In genomic region chr16:89194340-89195311, GRCh38 we compare ENCODE assay signal across 28 cellular contexts. TPM values are rescaled to one million over a fixed set of nuclear protein-coding genes. Genes with fewer than 3 reads are reported as not detected.
DNase-seq lines count a peak whose midpoint lies in the region; ATAC-seq and TF ChIP-seq lines count a peak whose summit lies in the region.
"Had no signal": no experiment of that assay in that cellular context is flagged by ENCODE, and none has a peak within 500 bp of the region (broad histone marks: within the 10 kb centered on the region; RNA-seq: fewer than 3 reads in every experiment).

No MANE protein-coding gene starts in this region.

- H2AFZ ChIP-seq in SK-N-SH (ENCODE audit: low read depth): no peak overlapping the region
- H2AFZ ChIP-seq: GM23338, parathyroid adenoma had no signal

- no peak overlapping the region for H3K56ac ChIP-seq in mesendoderm (ENCODE audit: low read length)

- no peak overlapping the region for H2BK5ac ChIP-seq in mesendoderm (ENCODE audit: low read length)

- 93% methylated on average over 22 of the region's 45 CpGs for WGBS in SK-N-SH (ENCODE audit: low lambda C conversion rate)
- WGBS in endodermal cell (ENCODE audit: insufficient coverage in 1 of 2, insufficient read length in 1 of 2), 2 experiments: 93 to 94% methylated on average over 36 to 45 of the region's 45 CpGs
- 84 to 88% (median 86%) methylated on average over 40 to 45 of the region's 45 CpGs for WGBS in ovary, 3 donors
- no CpG with 5 or more reads among the region's 45 CpGs for WGBS in mesendoderm (ENCODE audit: extremely low coverage, insufficient coverage, low lambda C conversion rate)

- H2BK15ac ChIP-seq in mesendoderm (replicated peaks; ENCODE audit: low read depth): no peak overlapping the region

- H3K9me2 ChIP-seq in SK-N-SH: no peaks in the 10 kb centered on the region

- H3K36me3 Mint-ChIP-seq in endodermal cell (ENCODE audit: low read depth): no peaks in the 10 kb centered on the region
- H3K36me3 Mint-ChIP-seq: activated naive CD4-positive, alpha-beta T cell treated with anti-CD3 and anti-CD28 coated beads, Interleukin-2, amount 50 U/mL, for 72 hours; naive thymus-derived CD4-positive, alpha-beta T cell had no signal

- H4K20me1 ChIP-seq in SK-N-SH (ENCODE audit: insufficient read depth): no peaks in the 10 kb centered on the region

- DNase-seq in SK-N-SH (peak; percentile 19), GM06990 (ENCODE audit: extremely low read depth, insufficient read length) (peak; percentile 6), endodermal cell (peak; percentile 45), ovary (peak in 3 of 5 donors; percentile 21 to 39 (median 36)), NCI-H1417 treated with DMSO at 0.1 percent for 48 hours (lab: John Stamatoyannopoulos, UW) (no peak), mesendoderm (no peak)
- DNase-seq in stimulated activated CD4-positive, alpha-beta T cell treated with anti-CD3 and anti-CD28 coated beads, Interleukin-4, amount 100 ng/mL, for 1 hour: no peak
- DNase-seq: activated CD4-positive, alpha-beta T cell treated with anti-CD3 and anti-CD28 coated beads for 48 hours; anterior cingulate cortex; DMS53; GF-D8; Karpas-422; MV-4-11; NCI-H1694 treated with DMSO at 0.1 percent for 48 hours; NCI-H526 treated with DMSO at 0.1 percent for 48 hours had no signal

- TF ChIP-seq EP300 in SK-N-SH (IDR thresholded peaks at IDR 0.05; ENCODE audit: borderline replicate concordance in 1 of 2, low read depth in 1 of 2, low read length in 1 of 2): no peak
- TF ChIP-seq EP300 in ovary (IDR thresholded peaks at IDR 0.05): no peak

- no peak overlapping the region for H3K27ac Mint-ChIP-seq in endodermal cell
- H3K27ac Mint-ChIP-seq: activated naive CD4-positive, alpha-beta T cell treated with anti-CD3 and anti-CD28 coated beads, Interleukin-2, amount 50 U/mL, for 72 hours; activated T-helper 1 cell treated with anti-CD3 and anti-CD28 coated beads, Interleukin-12 subunit alpha, Interleukin-12 subunit beta, Interleukin-2, Interleukin-4 antibody, amounts not matched to agents 30 ng/mL and 10 ng/mL and 1 ng/mL, durations not matched to agents 14 hours and 24 hours and 36 hours; GM23338; naive thymus-derived CD4-positive, alpha-beta T cell; T-helper 1 cell treated with Interleukin-12 subunit alpha and Interleukin-12 subunit beta and Interleukin-4 antibody, amounts not matched to agents 30 μg/mL and 1 μg/mL, for 36 hours had no signal

- no peak overlapping the region for H3K18ac ChIP-seq in mesendoderm (ENCODE audit: low read length)

- no peak for TF ChIP-seq RAD21 in SK-N-SH (IDR thresholded peaks at IDR 0.05; ENCODE audit: low read length)

- H3K9me3 Mint-ChIP-seq in endodermal cell: no peaks in the 10 kb centered on the region
- H3K9me3 Mint-ChIP-seq: activated naive CD4-positive, alpha-beta T cell treated with anti-CD3 and anti-CD28 coated beads, Interleukin-2, amount 50 U/mL, for 72 hours; activated T-helper 1 cell treated with anti-CD3 and anti-CD28 coated beads, Interleukin-12 subunit alpha, Interleukin-12 subunit beta, Interleukin-2, Interleukin-4 antibody, amounts not matched to agents 30 ng/mL and 10 ng/mL and 1 ng/mL, durations not matched to agents 14 hours and 24 hours and 36 hours; naive thymus-derived CD4-positive, alpha-beta T cell; T-helper 1 cell treated with Interleukin-12 subunit alpha and Interleukin-12 subunit beta and Interleukin-4 antibody, amounts not matched to agents 30 μg/mL and 1 μg/mL, for 36 hours had no signal

- CTCF ChIA-PET in SK-N-SH (lab: Yijun Ruan, JAX): no interaction called here

- peaks cover 9% of the 10 kb centered on the region for H3K27me3 ChIP-seq in SK-N-SH (ENCODE audit: insufficient read depth)
- no peaks in the 10 kb centered on the region; the same call in 1 of the 2 replicates for H3K27me3 ChIP-seq in GM06990 (replicated peaks; ENCODE audit: control insufficient read depth, insufficient read depth, low read length)
- H3K27me3 ChIP-seq in endodermal cell (ENCODE audit: control insufficient read depth, insufficient read depth, low read length, poor library complexity, severe bottlenecking): peaks cover 30% of the 10 kb centered on the region
- no peaks in the 10 kb centered on the region for H3K27me3 ChIP-seq in ovary
- H3K27me3 ChIP-seq in mesendoderm (ENCODE audit: insufficient read depth, low read length, poor library complexity): no peaks in the 10 kb centered on the region

- no peaks in the 10 kb centered on the region for H3K79me1 ChIP-seq in mesendoderm (ENCODE audit: low read length)

- intact Hi-C loops in ovary (cut with DNase I): no loop called here

- H4K5ac ChIP-seq in mesendoderm (ENCODE audit: low read length): no peak overlapping the region

- H3K4me3 ChIP-seq in SK-N-SH (ENCODE audit: low read depth in 2 of 2, low read length in 1 of 2): no peak overlapping the region
- H3K4me3 ChIP-seq in GM06990 (replicated peaks; ENCODE audit: low read depth, low read length): no peak overlapping the region
- H3K4me3 ChIP-seq in endodermal cell (ENCODE audit: low read length): no peak overlapping the region
- no peak overlapping the region for H3K4me3 ChIP-seq in ovary
- no peak overlapping the region for H3K4me3 ChIP-seq in mesendoderm (ENCODE audit: low read length)
- H3K4me3 ChIP-seq: cardiac muscle cell, gastroesophageal sphincter had no signal

- H3K23ac ChIP-seq in mesendoderm (ENCODE audit: low read length): no peak overlapping the region

- no peak overlapping the region for H4K8ac ChIP-seq in mesendoderm (ENCODE audit: low read depth, low read length)

- H3K4me1 ChIP-seq in SK-N-SH (ENCODE audit: control insufficient read depth in 1 of 2, insufficient read depth in 2 of 2, low read depth in 1 of 2, low read length in 1 of 2) (peaks cover 0 to 15% of the 10 kb centered on the region in 2 experiments; a peak in 1 of 4 replicates), endodermal cell (ENCODE audit: control insufficient read depth, insufficient read depth, low read length) (no peaks in the 10 kb centered on the region), ovary (ENCODE audit: insufficient read depth) (peaks cover 6% of the 10 kb centered on the region), mesendoderm (ENCODE audit: control insufficient read depth, low read depth, low read length) (no peaks in the 10 kb centered on the region)
- H3K4me1 ChIP-seq: parathyroid adenoma had no signal

- ATAC-seq in SK-N-SH treated with all-trans-retinoic acid at 6 μM for 48 hours: no peak
- ATAC-seq: activated naive CD4-positive, alpha-beta T cell treated with anti-CD3 and anti-CD28 coated beads, Interleukin-2, amount 50 U/mL, for 72 hours; gastroesophageal sphincter; naive thymus-derived CD4-positive, alpha-beta T cell had no signal

- no peaks in the 10 kb centered on the region for H3K36me3 ChIP-seq in SK-N-SH (replicated peaks in 1 of 2; ENCODE audit: control insufficient read depth in 1 of 2, insufficient read depth in 2 of 2, low read length in 1 of 2)
- H3K36me3 ChIP-seq in GM06990 (ENCODE audit: control insufficient read depth, insufficient read depth, low read length): no peaks in the 10 kb centered on the region
- no peaks in the 10 kb centered on the region for H3K36me3 ChIP-seq in endodermal cell (ENCODE audit: control insufficient read depth, insufficient read depth, low read length)
- no peaks in the 10 kb centered on the region for H3K36me3 ChIP-seq in ovary
- H3K36me3 ChIP-seq in mesendoderm (ENCODE audit: control insufficient read depth, insufficient read depth, low read length): no peaks in the 10 kb centered on the region
- H3K36me3 ChIP-seq: cardiac muscle cell, gastroesophageal sphincter had no signal

- TF ChIP-seq CTCF in SK-N-SH (IDR thresholded peaks at IDR 0.05) (no peak), GM06990 (IDR thresholded peaks at IDR 0.05; ENCODE audit: insufficient read depth, low read length, poor library complexity, severe bottlenecking) (no peak), endodermal cell (conservative IDR thresholded peaks at IDR 0.05) (no peak), ovary (IDR thresholded peaks at IDR 0.05) (no peak)

- no peaks in the 10 kb centered on the region for H3K4me1 Mint-ChIP-seq in endodermal cell
- H3K4me1 Mint-ChIP-seq: GM23338 had no signal

- H3K27me3 Mint-ChIP-seq in endodermal cell (ENCODE audit: insufficient read depth): peaks cover 29% of the 10 kb centered on the region

- H3K4ac ChIP-seq in mesendoderm (ENCODE audit: low read depth, low read length): no peak overlapping the region

- POLR2A ChIA-PET in SK-N-SH (lab: Yijun Ruan, JAX): no interaction called here

- H3K9ac ChIP-seq in SK-N-SH (no peak overlapping the region), endodermal cell (ENCODE audit: extremely low read depth, low read length, poor library complexity, severe bottlenecking) (no peak overlapping the region), mesendoderm (ENCODE audit: low read length) (no peak overlapping the region)
- H3K9ac ChIP-seq: parathyroid adenoma had no signal

- H3K4me3 Mint-ChIP-seq in endodermal cell: no peak overlapping the region
- H3K4me3 Mint-ChIP-seq: activated T-helper 1 cell treated with anti-CD3 and anti-CD28 coated beads, Interleukin-12 subunit alpha, Interleukin-12 subunit beta, Interleukin-2, Interleukin-4 antibody, amounts not matched to agents 30 ng/mL and 10 ng/mL and 1 ng/mL, durations not matched to agents 14 hours and 24 hours and 36 hours; GM23338; T-helper 1 cell treated with Interleukin-12 subunit alpha and Interleukin-12 subunit beta and Interleukin-4 antibody, amounts not matched to agents 30 μg/mL and 1 μg/mL, for 36 hours had no signal

- no peaks in the 10 kb centered on the region for H3K9me3 ChIP-seq in SK-N-SH
- H3K9me3 ChIP-seq in endodermal cell (ENCODE audit: control insufficient read depth, low read length): no peaks in the 10 kb centered on the region
- no peaks in the 10 kb centered on the region for H3K9me3 ChIP-seq in ovary
- H3K9me3 ChIP-seq: gastroesophageal sphincter had no signal

- no peak overlapping the region for H2BK120ac ChIP-seq in mesendoderm (ENCODE audit: low read depth, low read length)

- TF ChIP-seq POLR2A in ovary (IDR thresholded peaks at IDR 0.05): no peak

- no peak overlapping the region for H3K4me2 ChIP-seq in SK-N-SH
- no peak overlapping the region for H3K4me2 ChIP-seq in mesendoderm (ENCODE audit: low read length)

- H3K27ac ChIP-seq in SK-N-SH (ENCODE audit: low read depth in 2 of 2, low read length in 1 of 2) (no peak overlapping the region), endodermal cell (ENCODE audit: low read depth, low read length) (no peak overlapping the region), ovary (no peak overlapping the region), mesendoderm (ENCODE audit: low read depth, low read length) (no peak overlapping the region)
- H3K27ac ChIP-seq: 22Rv1, cardiac muscle cell, gastroesophageal sphincter, parathyroid adenoma had no signal

- H3K79me2 ChIP-seq in SK-N-SH (ENCODE audit: insufficient read depth): no peaks in the 10 kb centered on the region
- no peaks in the 10 kb centered on the region for H3K79me2 ChIP-seq in mesendoderm (ENCODE audit: control insufficient read depth, insufficient read depth, low read length)
- H3K79me2 ChIP-seq: parathyroid adenoma had no signal

- peaks cover 3% of the 10 kb centered on the region for H3F3A ChIP-seq in SK-N-SH (replicated peaks; ENCODE audit: insufficient read depth)

- no peak overlapping the region for H2AK5ac ChIP-seq in mesendoderm (ENCODE audit: low read length)

RNA-seq across cellular contexts. Expression of gene SLC22A31, which starts 5.7 kb away (rescaled TPM):
- polyA plus RNA-seq in SK-N-SH (2012; rRNA removed): 0.07 and 0.16 TPM in 2 replicates
- 0.04 TPM in 1 of 2 replicates, not detected in the other for polyA plus RNA-seq in SK-N-SH (2012; cell fraction: cytosol; rRNA removed)
- polyA plus RNA-seq in SK-N-SH (2012; cell fraction: nucleus; rRNA removed): 1.5 and 2.3 TPM in 2 replicates
- 10 to 100 TPM in 1 of 2 donors, 1 to 10 TPM in 1; 9.7 to 33.9 TPM for total RNA-seq in endodermal cell
- 1.7 TPM for polyA plus RNA-seq in endodermal cell (2013, experiment 1 of 2)
- polyA plus RNA-seq in endodermal cell (2013, experiment 2 of 2): 1.6 TPM
- 1 to 10 TPM in 5 of 7 donors, under 1 TPM in 1, not detected in 1; 0.94 to 7.8 (median 3.6) TPM for total RNA-seq in ovary
- polyA plus RNA-seq in ovary: 1 to 10 TPM in 1 of 2 donors, not detected in 1; 2.0 TPM
- polyA plus RNA-seq in mesendoderm (2013, experiment 1 of 2): 2.1 TPM
- 2.1 TPM for polyA plus RNA-seq in mesendoderm (2013, experiment 2 of 2)
- total RNA-seq: gastroesophageal sphincter, SK-MEL-5, subcutaneous adipose tissue had no signal

RNA-seq across cellular contexts. Expression of gene ZNF778, which starts 22.9 kb away (rescaled TPM):
- polyA plus RNA-seq in SK-N-SH (2012; rRNA removed): 6.2 and 10.8 TPM in 2 replicates
- polyA plus RNA-seq in SK-N-SH (2012; cell fraction: cytosol; rRNA removed): 3.4 and 4.1 TPM in 2 replicates
- polyA plus RNA-seq in SK-N-SH (2012; cell fraction: nucleus; rRNA removed): 8.1 and 10.9 TPM in 2 replicates
- 10 to 100 TPM; 13.0 to 16.3 TPM for total RNA-seq in endodermal cell
- polyA plus RNA-seq in endodermal cell (2013, experiment 1 of 2): 12.3 TPM
- 12.5 TPM for polyA plus RNA-seq in endodermal cell (2013, experiment 2 of 2)
- total RNA-seq in ovary: 10 to 100 TPM in 3 of 7 donors, 1 to 10 TPM in 4; 7.8 to 71.9 (median 8.4) TPM
- polyA plus RNA-seq in ovary: 1 to 10 TPM; 1.8 to 5.0 TPM
- 11.0 TPM for polyA plus RNA-seq in mesendoderm (2013, experiment 1 of 2)
- 11.9 TPM for polyA plus RNA-seq in mesendoderm (2013, experiment 2 of 2)

RNA-seq across cellular contexts. Expression of gene CDH15, which starts 23.1 kb away (rescaled TPM):
- polyA plus RNA-seq in SK-N-SH (2012; rRNA removed) (0.03 and 0.08 TPM in 2 replicates), ovary (under 1 TPM in 1 of 2 donors, not detected in 1; 0.19 TPM)
- 0.03 and 0.04 TPM in 2 replicates for polyA plus RNA-seq in SK-N-SH (2012; cell fraction: cytosol; rRNA removed)
- polyA plus RNA-seq in SK-N-SH (2012; cell fraction: nucleus; rRNA removed): 0.07 and 0.23 TPM in 2 replicates
- total RNA-seq in endodermal cell (under 1 TPM; 0.11 to 0.15 TPM), ovary (under 1 TPM in 3 of 7 donors, not detected in 4; 0.10 to 0.45 (median 0.40) TPM)
- 0.89 TPM for polyA plus RNA-seq in endodermal cell (2013, experiment 1 of 2)
- polyA plus RNA-seq in endodermal cell (2013, experiment 2 of 2): 0.70 TPM
- 0.10 TPM for polyA plus RNA-seq in mesendoderm (2013, experiment 1 of 2)
- 0.10 TPM for polyA plus RNA-seq in mesendoderm (2013, experiment 2 of 2)
- total RNA-seq: activated T-helper 1 cell treated with anti-CD3 and anti-CD28 coated beads, Interleukin-12 subunit alpha, Interleukin-12 subunit beta, Interleukin-2, Interleukin-4 antibody, amounts not matched to agents 30 ng/mL and 10 ng/mL and 1 ng/mL, durations not matched to agents 14 hours and 24 hours and 36 hours; naive thymus-derived CD4-positive, alpha-beta T cell; SK-MEL-5; subcutaneous adipose tissue; ureter had no signal
- polyA plus RNA-seq: naive thymus-derived CD4-positive, alpha-beta T cell had no signal

Comparison
In these comparisons a context has a peak if more than half of its experiments do, and no peak if none do; other contexts are left out.
1. DNase-seq: peak in SK-N-SH (single experiment), GM06990 (single experiment), endodermal cell (single experiment) and ovary (3 of 5); none in stimulated activated CD4-positive, alpha-beta T cell treated with anti-CD3 and anti-CD28 coated beads, Interleukin-4, amount 100 ng/mL, for 1 hour (single experiment), NCI-H1417 treated with DMSO at 0.1 percent for 48 hours (single experiment) and mesendoderm (single experiment).